In the genomic region with DNA sequence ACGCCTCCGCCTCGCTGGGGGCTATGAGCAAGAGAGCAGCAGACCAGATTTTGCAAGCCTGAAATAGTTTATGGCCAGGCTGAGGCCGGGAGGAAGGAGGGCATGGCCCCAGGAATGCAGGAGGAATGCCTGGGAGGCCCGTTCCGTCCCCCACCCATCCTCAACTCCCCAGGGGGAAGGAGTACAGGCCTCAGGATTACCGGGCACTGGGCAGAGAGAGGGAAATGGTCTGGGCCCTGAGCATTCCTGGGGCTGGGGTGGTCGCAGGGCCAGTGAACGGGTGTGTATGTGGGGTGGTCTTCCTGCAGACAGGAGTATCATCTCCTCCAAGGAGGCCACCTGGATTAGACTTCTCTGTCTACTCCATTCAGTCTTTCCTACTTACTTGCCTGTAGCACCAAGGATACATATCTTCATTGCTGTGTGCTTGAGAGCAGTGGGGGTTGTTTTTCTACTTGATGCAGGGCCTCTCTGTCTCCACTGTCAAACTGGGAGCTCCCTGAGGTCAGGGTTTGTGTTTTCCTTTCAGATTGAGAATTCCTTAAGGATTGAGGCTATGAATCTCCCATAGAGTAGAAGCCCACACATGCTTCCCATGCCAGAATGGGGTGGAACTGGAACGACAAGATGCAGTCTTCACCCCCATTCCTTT, we compare ENCODE assay signal across 10 cellular contexts.
A peak's percentile ranks its signal among the peaks of the same experiment; 100 is the strongest.
DNase-seq lines count a peak whose midpoint lies in the region; TF ChIP-seq lines count a peak whose summit lies in the region.
"Had no signal": no experiment of that assay in that cellular context is flagged by ENCODE, and none has a peak within 500 bp of the region (broad histone marks: within the 10 kb centered on the region; RNA-seq: fewer than 3 reads in every experiment).

No MANE protein-coding gene starts in this region.

- TF ChIP-seq CTCF in fibroblast of pulmonary artery (IDR thresholded peaks at IDR 0.05; ENCODE audit: low read length, missing control alignments), result no peak

- no peak overlapping the region for H3K4me3 ChIP-seq in fibroblast of pulmonary artery (replicated peaks; ENCODE audit: low read depth, low read length)

- DNase-seq in ELF-1 (ENCODE audit: low read depth, low spot score) (peak; percentile 83), RPMI7951 (ENCODE audit: low read depth) (peak; percentile 81), fibroblast of pulmonary artery (ENCODE audit: low read depth) (peak; percentile 83), posterior vena cava (ENCODE audit: low spot score) (peak; percentile 71), NCI-H1930 (lab: John Stamatoyannopoulos, UW) (no peak), DMS79 (lab: John Stamatoyannopoulos, UW) (no peak), cerebellum (ENCODE audit: low spot score) (no peak), hippocampal formation (lab: John Stamatoyannopoulos, UW) (no peak)
- DNase-seq: activated CD4-positive, alpha-beta T cell treated with anti-CD3 and anti-CD28 coated beads for 36 hours; activated gamma-delta T cell had no signal

- intact Hi-C loops in posterior vena cava (cut with DNase I), result no loop called here

Comparison
In these comparisons a context has a peak if more than half of its experiments do, and no peak if none do; other contexts are left out.
1. DNase-seq: peak in ELF-1 (single experiment), RPMI7951 (single experiment), fibroblast of pulmonary artery (single experiment) and posterior vena cava (single experiment); none in NCI-H1930 (0 of 2), DMS79 (single experiment), cerebellum (single experiment) and hippocampal formation (0 of 2).